Comparison of ENCODE assay signal across 2 cellular contexts in the genomic region with DNA sequence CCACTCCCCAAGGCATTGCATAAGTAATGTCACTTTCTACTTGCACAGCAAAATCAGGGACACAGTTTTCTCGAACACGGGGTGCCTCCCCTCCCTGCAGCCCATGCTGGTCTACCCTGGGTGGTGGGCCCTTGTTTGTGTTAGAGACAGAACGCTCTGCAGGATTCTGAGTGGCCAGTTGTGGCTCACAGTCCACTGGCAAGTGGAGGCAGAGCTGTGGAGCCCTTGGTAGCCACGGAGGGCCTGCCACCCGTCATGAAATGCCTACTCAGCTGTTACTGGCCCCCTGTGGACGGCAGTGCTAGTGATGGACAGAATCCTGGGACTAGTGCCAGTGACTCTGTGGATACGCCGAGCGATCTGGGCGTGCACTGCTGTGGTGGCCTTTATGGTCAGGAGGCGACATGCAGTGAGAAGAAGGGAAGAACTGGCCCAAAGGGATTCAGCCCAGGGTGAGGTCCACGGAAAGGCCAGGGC.
TF ChIP-seq lines count a peak whose summit lies in the region.

No MANE protein-coding gene starts in this region.

TF ChIP-seq in IMR-90, 13 proteins besides CTCF, POLR2A, EP300 and RAD21:
- TF ChIP-seq MXI1 (IDR thresholded peaks at IDR 0.05; ENCODE audit: borderline replicate concordance, low read depth, low read length) (no peak), MAZ (IDR thresholded peaks at IDR 0.05; ENCODE audit: borderline replicate concordance, low read depth, low read length) (no peak), NFE2L2 (IDR thresholded peaks at IDR 0.05; ENCODE audit: low read depth, low read length) (no peak), SMC3 (IDR thresholded peaks at IDR 0.05; ENCODE audit: low read depth, low read length) (no peak), RCOR1 (IDR thresholded peaks at IDR 0.05; ENCODE audit: insufficient replicate concordance, low read length) (no peak), BHLHE40 (IDR thresholded peaks at IDR 0.05; ENCODE audit: low read depth, low read length) (no peak), RFX5 (IDR thresholded peaks at IDR 0.05; ENCODE audit: low read depth, low read length) (no peak), MAFK (IDR thresholded peaks at IDR 0.05; ENCODE audit: low read depth, low read length) (no peak; the same call in 1 of the 2 replicates), CEBPB (IDR thresholded peaks at IDR 0.05; ENCODE audit: low read depth, low read length) (no peak), CHD1 (IDR thresholded peaks at IDR 0.05; ENCODE audit: low read depth, low read length) (no peak), FOS (IDR thresholded peaks at IDR 0.05; ENCODE audit: low read depth, low read length) (no peak)
- TF ChIP-seq, protein P1, sequence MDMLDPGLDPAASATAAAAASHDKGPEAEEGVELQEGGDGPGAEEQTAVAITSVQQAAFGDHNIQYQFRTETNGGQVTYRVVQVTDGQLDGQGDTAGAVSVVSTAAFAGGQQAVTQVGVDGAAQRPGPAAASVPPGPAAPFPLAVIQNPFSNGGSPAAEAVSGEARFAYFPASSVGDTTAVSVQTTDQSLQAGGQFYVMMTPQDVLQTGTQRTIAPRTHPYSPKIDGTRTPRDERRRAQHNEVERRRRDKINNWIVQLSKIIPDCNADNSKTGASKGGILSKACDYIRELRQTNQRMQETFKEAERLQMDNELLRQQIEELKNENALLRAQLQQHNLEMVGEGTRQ (IDR thresholded peaks at IDR 0.05; ENCODE audit: low read depth, low read length) = no peak
- TF ChIP-seq, protein P2, sequence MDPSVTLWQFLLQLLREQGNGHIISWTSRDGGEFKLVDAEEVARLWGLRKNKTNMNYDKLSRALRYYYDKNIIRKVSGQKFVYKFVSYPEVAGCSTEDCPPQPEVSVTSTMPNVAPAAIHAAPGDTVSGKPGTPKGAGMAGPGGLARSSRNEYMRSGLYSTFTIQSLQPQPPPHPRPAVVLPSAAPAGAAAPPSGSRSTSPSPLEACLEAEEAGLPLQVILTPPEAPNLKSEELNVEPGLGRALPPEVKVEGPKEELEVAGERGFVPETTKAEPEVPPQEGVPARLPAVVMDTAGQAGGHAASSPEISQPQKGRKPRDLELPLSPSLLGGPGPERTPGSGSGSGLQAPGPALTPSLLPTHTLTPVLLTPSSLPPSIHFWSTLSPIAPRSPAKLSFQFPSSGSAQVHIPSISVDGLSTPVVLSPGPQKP (IDR thresholded peaks at IDR 0.05; ENCODE audit: borderline replicate concordance, low read depth, low read length) = no peak

TF ChIP-seq in HepG2, 621 proteins besides CTCF, POLR2A, EP300 and RAD21:
- TF ChIP-seq, protein P3, sequence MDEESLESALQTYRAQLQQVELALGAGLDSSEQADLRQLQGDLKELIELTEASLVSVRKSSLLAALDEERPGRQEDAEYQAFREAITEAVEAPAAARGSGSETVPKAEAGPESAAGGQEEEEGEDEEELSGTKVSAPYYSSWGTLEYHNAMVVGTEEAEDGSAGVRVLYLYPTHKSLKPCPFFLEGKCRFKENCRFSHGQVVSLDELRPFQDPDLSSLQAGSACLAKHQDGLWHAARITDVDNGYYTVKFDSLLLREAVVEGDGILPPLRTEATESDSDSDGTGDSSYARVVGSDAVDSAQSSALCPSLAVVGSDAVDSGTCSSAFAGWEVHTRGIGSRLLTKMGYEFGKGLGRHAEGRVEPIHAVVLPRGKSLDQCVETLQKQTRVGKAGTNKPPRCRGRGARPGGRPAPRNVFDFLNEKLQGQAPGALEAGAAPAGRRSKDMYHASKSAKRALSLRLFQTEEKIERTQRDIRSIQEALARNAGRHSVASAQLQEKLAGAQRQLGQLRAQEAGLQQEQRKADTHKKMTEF (CRISPR knock-in tag; IDR thresholded peaks at IDR 0.05) = no peak
- no peak for TF ChIP-seq WIZ (CRISPR knock-in tag; IDR thresholded peaks at IDR 0.05)
- TF ChIP-seq ZNF234 (CRISPR knock-in tag; conservative IDR thresholded peaks at IDR 0.05) = no peak
- peak; percentile 56 for TF ChIP-seq MAFF (IDR thresholded peaks at IDR 0.05; ENCODE audit: low read depth, low read length)
- TF ChIP-seq MAFK (conservative IDR thresholded peaks at IDR 0.05 in 1 of 2, IDR thresholded peaks at IDR 0.05 in 1 of 2; ENCODE audit: low read length in 2 of 2) = peak; percentile 69 to 72
- no peak for TF ChIP-seq ZFP36L1 (CRISPR knock-in tag; IDR thresholded peaks at IDR 0.05)
- no peak for TF ChIP-seq PCBP2 (optimal IDR thresholded peaks at IDR 0.05; ENCODE audit: low read depth, low read length, poor library complexity, severe bottlenecking)
- no peak for TF ChIP-seq MTA1 (CRISPR knock-in tag; IDR thresholded peaks at IDR 0.05; ENCODE audit: borderline replicate concordance)
- no peak for TF ChIP-seq SRF (IDR thresholded peaks at IDR 0.05; ENCODE audit: low read depth, low read length)
- TF ChIP-seq ZSCAN9 (CRISPR knock-in tag; IDR thresholded peaks at IDR 0.05; ENCODE audit: borderline replicate concordance) = no peak
- TF ChIP-seq KMT2B (CRISPR knock-in tag; IDR thresholded peaks at IDR 0.05) = no peak
- no peak for TF ChIP-seq GTF2F1 (IDR thresholded peaks at IDR 0.05; ENCODE audit: low read length)
- no peak for TF ChIP-seq BCL6 (CRISPR knock-in tag; IDR thresholded peaks at IDR 0.05)
TF ChIP-seq in HepG2: peak in this region for 2.
